ENCODE assay signal across 9 cellular contexts in genomic region chr1:165717918-165718515, GRCh38. TPM values are rescaled to one million over a fixed set of nuclear protein-coding genes. Genes with fewer than 3 reads are reported as not detected.
DNase-seq lines count a peak whose midpoint lies in the region; ATAC-seq and TF ChIP-seq lines count a peak whose summit lies in the region.
"Had no signal": no experiment of that assay in that cellular context is flagged by ENCODE, and none has a peak within 500 bp of the region (broad histone marks: within the 10 kb centered on the region; RNA-seq: fewer than 3 reads in every experiment).

No MANE protein-coding gene starts in this region.

- no peak overlapping the region for H3K27ac ChIP-seq in right cardiac atrium (ENCODE audit: low read length)
- no peak overlapping the region for H3K27ac ChIP-seq in right atrium auricular region
- H3K27ac ChIP-seq in smooth muscle cell (ENCODE audit: low read depth): no peak overlapping the region
- H3K27ac ChIP-seq: epithelial cell of prostate had no signal

- DNase-seq in left cardiac atrium (no peak), right cardiac atrium (no peak), NCI-H460 (ENCODE audit: extremely low read depth, low read depth) (peak; percentile 68), right atrium auricular region (ENCODE audit: low spot score) (no peak), smooth muscle cell (lab: John Stamatoyannopoulos, UW; ENCODE audit: unreplicated experiment) (no peak)
- peak; percentile 12 for DNase-seq in activated naive CD4-positive, alpha-beta T cell treated with Interleukin-2 at 50 U/mL for 16 hours

- intact Hi-C loops in left cardiac atrium (cut with DNase I): loop anchor here (2.0 to 5.0 kb wide), 2 partner anchors 197 to 199 kb away; no protein-coding TSS in a partner anchor
- intact Hi-C loops in right cardiac atrium (cut with DNase I): loop anchor here (5.0 to 10.0 kb wide), 2 partner anchors 194 to 197 kb away; no protein-coding TSS in a partner anchor

- H3K9ac ChIP-seq in smooth muscle cell (ENCODE audit: low read depth): no peak overlapping the region

- no peaks in the 10 kb centered on the region for H3F3A ChIP-seq in smooth muscle cell (ENCODE audit: low read depth)

- TF ChIP-seq CTCF in right atrium auricular region (IDR thresholded peaks at IDR 0.05) (peak; percentile 54 to 68), smooth muscle cell (IDR thresholded peaks at IDR 0.05; ENCODE audit: borderline replicate concordance, insufficient read depth, poor library complexity, severe bottlenecking) (peak; percentile 69)

- no peaks in the 10 kb centered on the region for H4K20me1 ChIP-seq in smooth muscle cell (ENCODE audit: low read depth)

- H3K9me3 ChIP-seq in right cardiac atrium (ENCODE audit: control insufficient read depth, low read length): no peaks in the 10 kb centered on the region
- no peaks in the 10 kb centered on the region for H3K9me3 ChIP-seq in right atrium auricular region
- H3K9me3 ChIP-seq in smooth muscle cell (replicated peaks; ENCODE audit: low read depth): no peaks in the 10 kb centered on the region

- no peaks in the 10 kb centered on the region for H3K79me2 ChIP-seq in smooth muscle cell (ENCODE audit: low read depth)

- no peaks in the 10 kb centered on the region for H3K36me3 ChIP-seq in right atrium auricular region
- no peaks in the 10 kb centered on the region for H3K36me3 ChIP-seq in smooth muscle cell (ENCODE audit: low read depth)

- H3K4me2 ChIP-seq in smooth muscle cell: no peak overlapping the region

- H3K27me3 ChIP-seq in right cardiac atrium (ENCODE audit: control insufficient read depth, insufficient read depth): no peaks in the 10 kb centered on the region
- H3K27me3 ChIP-seq in right atrium auricular region: no peaks in the 10 kb centered on the region
- no peaks in the 10 kb centered on the region for H3K27me3 ChIP-seq in smooth muscle cell (ENCODE audit: low read depth)

- 22% methylated on average over 4 of the region's 4 CpGs for WGBS in right cardiac atrium
- 21% methylated on average over 4 of the region's 4 CpGs for WGBS in smooth muscle cell (ENCODE audit: low lambda C conversion rate)

- H2AFZ ChIP-seq in smooth muscle cell (ENCODE audit: low read depth): no peak overlapping the region

- ATAC-seq in left cardiac atrium (peak; percentile 38 to 52), right cardiac atrium (no peak), HG02981 (IDR thresholded peaks at IDR 0.05; ENCODE audit: unreplicated experiment) (peak; percentile 65), GM18870 (IDR thresholded peaks at IDR 0.05; ENCODE audit: unreplicated experiment) (no peak)

- no peak overlapping the region for H3K4me3 ChIP-seq in right cardiac atrium (ENCODE audit: low read length)
- H3K4me3 ChIP-seq in right atrium auricular region: no peak overlapping the region
- no peak overlapping the region for H3K4me3 ChIP-seq in smooth muscle cell

- H3K4me1 ChIP-seq in right cardiac atrium (ENCODE audit: control insufficient read depth, insufficient read depth, low read length) (no peaks in the 10 kb centered on the region), right atrium auricular region (no peaks in the 10 kb centered on the region), smooth muscle cell (ENCODE audit: low read depth) (no peaks in the 10 kb centered on the region)

RNA-seq across cellular contexts. Expression of gene ALDH9A1, which starts 19.7 kb away (rescaled TPM):
- total RNA-seq in left cardiac atrium: 10 to 100 TPM; 63.2 to 71.7 TPM
- total RNA-seq in right cardiac atrium: 10 to 100 TPM; 42.9 to 49.7 (median 45.7) TPM
- polyA plus RNA-seq in right cardiac atrium: 34.5 TPM
- 78.5 and 87.8 TPM in 2 replicates for total RNA-seq in NCI-H460 (2014; rRNA removed; shearing (Covaris generic))
- 98.5 and 99.6 TPM in 2 replicates for polyA plus RNA-seq in NCI-H460 (2014; cell fraction: nucleus; rRNA removed)
- 10 to 100 TPM; 55.0 to 66.2 TPM for total RNA-seq in right atrium auricular region
- 27.4 and 76.8 TPM in 2 replicates for total RNA-seq in smooth muscle cell
- polyA plus RNA-seq in smooth muscle cell: 26.3 and 31.5 TPM in 2 replicates

RNA-seq across cellular contexts. Expression of gene TMCO1, which starts 50.7 kb away (rescaled TPM):
- 10 to 100 TPM; 61.9 to 63.5 TPM for total RNA-seq in left cardiac atrium
- total RNA-seq in right cardiac atrium: 10 to 100 TPM; 45.7 to 62.7 (median 55.6) TPM
- polyA plus RNA-seq in right cardiac atrium: 54.9 TPM
- total RNA-seq in NCI-H460 (2014; rRNA removed; shearing (Covaris generic)): 120 TPM in 2 replicates
- 77.4 and 108 TPM in 2 replicates for polyA plus RNA-seq in NCI-H460 (2014; cell fraction: nucleus; rRNA removed)
- 10 to 100 TPM; 48.0 to 54.3 TPM for total RNA-seq in right atrium auricular region
- 146 and 149 TPM in 2 replicates for total RNA-seq in smooth muscle cell
- polyA plus RNA-seq in smooth muscle cell: 135 TPM in 2 replicates

Comparison
In these comparisons a context has a peak if more than half of its experiments do, and no peak if none do; other contexts are left out.
1. ATAC-seq: peak in left cardiac atrium (2 of 2) and HG02981 (single experiment); none in right cardiac atrium (0 of 2) and GM18870 (single experiment).
2. DNase-seq: peak in NCI-H460 (single experiment) and activated naive CD4-positive, alpha-beta T cell treated with Interleukin-2 at 50 U/mL for 16 hours (single experiment); none in left cardiac atrium (single experiment), right cardiac atrium (0 of 3), right atrium auricular region (single experiment) and smooth muscle cell (single experiment).